ENCODE assay signal across 9 cellular contexts in genomic region chr3:140050977-140051957, GRCh38.
DNase-seq lines count a peak whose midpoint lies in the region; ATAC-seq and TF ChIP-seq lines count a peak whose summit lies in the region.
"Had no signal": no experiment of that assay in that cellular context is flagged by ENCODE, and none has a peak within 500 bp of the region (broad histone marks: within the 10 kb centered on the region; RNA-seq: fewer than 3 reads in every experiment).

No MANE protein-coding gene starts in this region.

- no peaks in the 10 kb centered on the region for H3K27me3 ChIP-seq in WERI-Rb-1 (ENCODE audit: insufficient read depth, low read depth, severe bottlenecking)
- no peaks in the 10 kb centered on the region for H3K27me3 ChIP-seq in CD4-positive, alpha-beta T cell (ENCODE audit: control insufficient read depth, insufficient read depth, low read length)

- ATAC-seq in left lobe of liver (peak; percentile 63), HG03460 (IDR thresholded peaks at IDR 0.05; ENCODE audit: unreplicated experiment) (no peak)
- no peak for ATAC-seq in CD4-positive, alpha-beta T cell (ENCODE audit: poor library complexity)
- ATAC-seq in stimulated activated naive CD8-positive, alpha-beta T cell treated with anti-CD3 and anti-CD28 coated beads, Interleukin-15, Interleukin-2, amounts not matched to agents 100 U/mL and 50 U/mL, for 24 hours = no peak

- H3K4me1 Mint-ChIP-seq in CD4-positive, alpha-beta T cell (ENCODE audit: low read depth) = no peaks in the 10 kb centered on the region

- TF ChIP-seq RAD21 in Ishikawa (IDR thresholded peaks at IDR 0.05; ENCODE audit: low read depth) = peak; percentile 46

- intact Hi-C loops in CD4-positive, alpha-beta T cell (cut with DNase I, micrococcal nuclease) = no loop called here

- no peak overlapping the region for H3K4me3 ChIP-seq in WERI-Rb-1 (ENCODE audit: low read depth, low read length)

- no peaks in the 10 kb centered on the region for H3K9me3 ChIP-seq in WERI-Rb-1 (ENCODE audit: severe bottlenecking)
- no peaks in the 10 kb centered on the region for H3K9me3 ChIP-seq in CD4-positive, alpha-beta T cell (ENCODE audit: control insufficient read depth, low read length)

- no peak overlapping the region for H3K4me3 Mint-ChIP-seq in CD4-positive, alpha-beta T cell

- CTCF ChIA-PET in CD4-positive, alpha-beta T cell (lab: Charles Lee) = no interaction called here

- POLR2A ChIA-PET in CD4-positive, alpha-beta T cell (lab: Charles Lee) = no interaction called here

- peak; percentile 96 for TF ChIP-seq CTCF in C4-2B (conservative IDR thresholded peaks at IDR 0.05)
- TF ChIP-seq CTCF in WERI-Rb-1 (IDR thresholded peaks at IDR 0.05; ENCODE audit: low read depth, low read length) = peak; percentile 95
- no peak for TF ChIP-seq CTCF in CD4-positive, alpha-beta T cell (IDR thresholded peaks at IDR 0.05)

- H3K27ac Mint-ChIP-seq in CD4-positive, alpha-beta T cell = no peak overlapping the region

- no peak for TF ChIP-seq EP300 in Ishikawa (IDR thresholded peaks at IDR 0.05; ENCODE audit: borderline replicate concordance)

- H3K27me3 Mint-ChIP-seq in CD4-positive, alpha-beta T cell = peaks cover 22% of the 10 kb centered on the region

- H3K9me3 Mint-ChIP-seq in CD4-positive, alpha-beta T cell = no peaks in the 10 kb centered on the region

- H3K27ac ChIP-seq in C4-2B (no peak overlapping the region), WERI-Rb-1 (no peak overlapping the region)
- no peak overlapping the region for H3K27ac ChIP-seq in CD4-positive, alpha-beta T cell (ENCODE audit: low read depth, low read length)

- no peaks in the 10 kb centered on the region for H3K36me3 Mint-ChIP-seq in CD4-positive, alpha-beta T cell (ENCODE audit: low read depth)

- H3K36me3 ChIP-seq in WERI-Rb-1 = no peaks in the 10 kb centered on the region

- DNase-seq in WERI-Rb-1 = peak; percentile 71
- DNase-seq in left lobe of liver (ENCODE audit: low spot score) = no peak
- no peak for DNase-seq in CD4-positive, alpha-beta T cell
- DNase-seq in GF-D8 (lab: John Stamatoyannopoulos, UW) = no peak
- DNase-seq in stimulated activated naive CD8-positive, alpha-beta T cell treated with anti-CD3 and anti-CD28 coated beads, Interleukin-15, Interleukin-2, amounts not matched to agents 100 U/mL and 50 U/mL, for 24 hours = no peak
- DNase-seq: activated effector memory CD4-positive, alpha-beta T cell treated with anti-CD3 and anti-CD28 coated beads, Interleukin-2, amount 50 U/mL, for 16 hours had no signal

TF ChIP-seq in Ishikawa, 13 proteins besides CTCF, POLR2A, EP300 and RAD21:
- no peak for TF ChIP-seq TAF1 (IDR thresholded peaks at IDR 0.05; ENCODE audit: low read depth)
